ENCODE assay signal across 8 cellular contexts in genomic region chr19:1248454-1249297, GRCh38. TPM values are rescaled to one million over a fixed set of nuclear protein-coding genes. Genes with fewer than 3 reads are reported as not detected.
A peak's percentile ranks its signal among the peaks of the same experiment; 100 is the strongest.
DNase-seq lines count a peak whose midpoint lies in the region; ATAC-seq and TF ChIP-seq lines count a peak whose summit lies in the region.

TSS of gene MIDN (plus strand) at chr19:1248583. CDS start at chr19:1250297, 1,714 bp downstream.

- H3K4me1 ChIP-seq in transverse colon, result peaks cover 39 to 64% (median 61%) of the 10 kb centered on the region in 4 donors

- WGBS in transverse colon (ENCODE audit: low coverage in 1 of 2), 2 donors, result 0% methylated on average over 48 of the region's 107 CpGs; no CpG with 5 or more reads in 1 of the 2 donors

- TF ChIP-seq EP300 in transverse colon (IDR thresholded peaks at IDR 0.05; ENCODE audit: low read depth), result peak; percentile 5

- in situ Hi-C loops in transverse colon (cut with MboI; ENCODE audit: low pct_ligation_motif_present in 1 of 4, low pct_unique_long_range_greater_than_20kb in 1 of 4, low sequenced_read_pairs in 3 of 4), result no loop called here

- peak; percentile 97 for TF ChIP-seq POLR2A in transverse colon (IDR thresholded peaks at IDR 0.05)

- no peaks in the 10 kb centered on the region for H3K9me3 ChIP-seq in transverse colon

- no peaks in the 10 kb centered on the region for H3K9me3 Mint-ChIP-seq in activated naive CD4-positive, alpha-beta T cell treated with anti-CD3 and anti-CD28 coated beads for 36 hours

- CTCF ChIA-PET in activated naive CD4-positive, alpha-beta T cell treated with anti-CD3 and anti-CD28 coated beads for 36 hours (lab: Charles Lee), result no interaction called here

- peak within 1 kb of the TSS; percentile 98 to 99 (median 98) for H3K27ac ChIP-seq in transverse colon

- H3K36me3 ChIP-seq in transverse colon, result no peaks in the 10 kb centered on the region

- intact Hi-C loops in activated naive CD4-positive, alpha-beta T cell treated with anti-CD3 and anti-CD28 coated beads for 36 hours (cut with micrococcal nuclease), result loop anchor here (1.0 to 2.0 kb wide), 3 partner anchors 11 to 146 kb away; partner anchors contain the start of genes CIRBP and GPX4
- intact Hi-C loops in transverse colon (cut with DNase I; ENCODE audit: low total_unique reads), result loop anchor here (10.0 kb wide), 2 partner anchors 144 to 224 kb away; partner anchors contain the start of genes CNN2, GPX4, RNU6-2 and TMEM259

- peaks cover 17% of the 10 kb centered on the region for H3K36me3 Mint-ChIP-seq in activated naive CD4-positive, alpha-beta T cell treated with anti-CD3 and anti-CD28 coated beads for 36 hours (ENCODE audit: low read depth)

- peak within 1 kb of the TSS; percentile 77 for H3K4me3 Mint-ChIP-seq in activated naive CD4-positive, alpha-beta T cell treated with anti-CD3 and anti-CD28 coated beads for 36 hours

- peak in 2 of 3 donors; percentile 88 to 92 for TF ChIP-seq CTCF in omental fat pad (IDR thresholded peaks at IDR 0.05)
- peak; percentile 69 to 92 (median 84) for TF ChIP-seq CTCF in transverse colon (IDR thresholded peaks at IDR 0.05)

- peak within 1 kb of the TSS; percentile 78 for H3K27ac Mint-ChIP-seq in activated naive CD4-positive, alpha-beta T cell treated with anti-CD3 and anti-CD28 coated beads for 36 hours

- peaks cover 12% of the 10 kb centered on the region for H3K4me1 Mint-ChIP-seq in activated naive CD4-positive, alpha-beta T cell treated with anti-CD3 and anti-CD28 coated beads for 36 hours (ENCODE audit: low read depth)

- H3K27me3 ChIP-seq in transverse colon, result no peaks in the 10 kb centered on the region

- H3K4me3 ChIP-seq in transverse colon, result peak within 1 kb of the TSS; percentile 74 to 91 (median 80)

- ATAC-seq in GM19397 (IDR thresholded peaks at IDR 0.05; ENCODE audit: unreplicated experiment) (peak; percentile 30), HG03571 (IDR thresholded peaks at IDR 0.05; ENCODE audit: unreplicated experiment) (peak; percentile 23), omental fat pad (ENCODE audit: low FRiP score) (peak; percentile 35)

- no peaks in the 10 kb centered on the region for H3K27me3 Mint-ChIP-seq in activated naive CD4-positive, alpha-beta T cell treated with anti-CD3 and anti-CD28 coated beads for 36 hours (ENCODE audit: low read depth)

- DNase-seq in COR-L47 (lab: John Stamatoyannopoulos, UW) (peak; percentile 80), RPMI7951 (ENCODE audit: low read depth) (peak; percentile 84), globus pallidus (ENCODE audit: low spot score) (peak; percentile 80), omental fat pad (ENCODE audit: low spot score) (no peak), transverse colon (peak; percentile 88)
- no peak for DNase-seq in activated naive CD4-positive, alpha-beta T cell treated with anti-CD3 and anti-CD28 coated beads for 36 hours

RNA-seq across cellular contexts. Expression of gene MIDN, which starts in this region (rescaled TPM):
- total RNA-seq in RPMI7951 (2014; rRNA removed; shearing (Covaris generic)), result 3.2 and 4.1 TPM in 2 replicates
- 10 to 100 TPM; 50.1 to 52.9 TPM for total RNA-seq in activated naive CD4-positive, alpha-beta T cell treated with anti-CD3 and anti-CD28 coated beads for 36 hours
- total RNA-seq in omental fat pad (10 to 100 TPM; 24.5 to 68.6 (median 44.1) TPM), transverse colon (100 to 1,000 TPM in 3 of 4 donors, 10 to 100 TPM in 1; 89.4 to 379 (median 116) TPM)

Comparison
In these comparisons a context has a peak if more than half of its experiments do, and no peak if none do; other contexts are left out.
1. DNase-seq: peak in COR-L47 (single experiment), RPMI7951 (single experiment), globus pallidus (single experiment) and transverse colon (single experiment); none in activated naive CD4-positive, alpha-beta T cell treated with anti-CD3 and anti-CD28 coated beads for 36 hours (single experiment) and omental fat pad (single experiment).
2. Peak in every context shown above with its lines, with median percentiles within 50 percentile points of each other: ATAC-seq.